1 cellular context compared by ENCODE assay signal in genomic region chr11:67393437-67393836, GRCh38.
TF ChIP-seq lines count a peak whose summit lies in the region.

No MANE protein-coding gene starts in this region.

TF ChIP-seq in K562, 482 proteins besides CTCF, POLR2A, EP300 and RAD21:
- TF ChIP-seq POLR2G (IDR thresholded peaks at IDR 0.05; ENCODE audit: low read depth, low read length) = peak; percentile 44; the same call in 1 of the 2 replicates
- no peak for TF ChIP-seq NELFE (IDR thresholded peaks at IDR 0.05; ENCODE audit: insufficient read depth, insufficient read length)
- TF ChIP-seq TEAD1 (CRISPR knock-in tag; IDR thresholded peaks at IDR 0.05) = no peak
- TF ChIP-seq RBFOX2 (IDR thresholded peaks at IDR 0.05; ENCODE audit: low read depth, low read length) = peak; percentile 48
